In the genomic region with DNA sequence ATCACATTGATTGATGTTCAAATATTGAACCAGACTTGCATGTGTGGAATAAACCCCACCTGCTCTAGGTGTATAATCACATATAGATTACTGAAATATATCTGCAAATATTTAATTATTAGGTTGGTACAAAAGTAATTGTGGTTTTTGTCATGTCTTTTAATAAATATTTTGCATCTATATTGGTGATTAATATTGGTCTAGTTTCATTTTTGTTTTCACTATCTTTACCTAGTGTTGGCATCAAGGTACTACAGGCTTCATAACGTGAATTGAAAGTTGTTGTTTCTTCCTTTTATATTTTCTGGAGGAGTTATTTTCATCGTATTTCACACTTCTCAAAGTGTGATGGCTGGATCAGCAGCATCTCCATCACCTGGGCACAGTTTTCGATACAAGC, we compare ENCODE assay signal across 24 cellular contexts.
"Had no signal": no experiment of that assay in that cellular context is flagged by ENCODE, and none has a peak within 500 bp of the region (broad histone marks: within the 10 kb centered on the region; RNA-seq: fewer than 3 reads in every experiment).

No MANE protein-coding gene starts in this region.

- FAIRE-seq: colon, endothelial cell of umbilical vein, frontal cortex had no signal

- H3K36me3 ChIP-seq: cardiac muscle cell, heart right ventricle, left lung, lower lobe of right lung, sigmoid colon, stomach, thoracic aorta, transverse colon had no signal

- ATAC-seq: effector memory CD8-positive, alpha-beta T cell; heart right ventricle; left lung; lower lobe of right lung; psoas muscle had no signal

- H3K27me3 ChIP-seq: cardiac muscle cell, left lung, sigmoid colon, stomach, transverse colon had no signal

- H3K9ac ChIP-seq: parathyroid adenoma had no signal

- H3K9me3 Mint-ChIP-seq: dendritic cell treated with granulocyte-macrophage colony-stimulating factor and Interleukin-4, amounts not matched to agents 40 ng/mL and 50 ng/mL, for 4 days had no signal

- H3K4me3 Mint-ChIP-seq: dendritic cell treated with granulocyte-macrophage colony-stimulating factor and Interleukin-4, amounts not matched to agents 40 ng/mL and 50 ng/mL, for 4 days; effector memory CD8-positive, alpha-beta T cell; memory B cell; naive B cell had no signal

- DNase-seq: effector memory CD8-positive, alpha-beta T cell; erythroblast; heart right ventricle; islet precursor cell; left lung; lower lobe of right lung; naive B cell; psoas muscle; sigmoid colon; stimulated activated CD4-positive, alpha-beta T cell treated with anti-CD3 and anti-CD28 coated beads, Interleukin-2, amount 100 ng/mL, for 24 hours; stimulated activated CD4-positive, alpha-beta T cell treated with anti-CD3 and anti-CD28 coated beads, Interleukin-4, amount 100 ng/mL, for 4 hours; stimulated activated naive CD4-positive, alpha-beta T cell; stomach; substantia nigra; transverse colon had no signal

- H3K4me3 ChIP-seq: cardiac muscle cell, heart right ventricle, left lung, lower lobe of right lung, psoas muscle, sigmoid colon, skin epidermis, stomach, thoracic aorta, transverse colon had no signal

- H3K27ac ChIP-seq: cardiac muscle cell, heart right ventricle, left lung, lower lobe of right lung, parathyroid adenoma, psoas muscle, sigmoid colon, skin epidermis, stomach, thoracic aorta, transverse colon had no signal

- H3K4me1 ChIP-seq: heart right ventricle, left lung, lower lobe of right lung, parathyroid adenoma, psoas muscle, sigmoid colon, stomach, transverse colon had no signal

- H3K27me3 Mint-ChIP-seq: dendritic cell treated with granulocyte-macrophage colony-stimulating factor and Interleukin-4, amounts not matched to agents 40 ng/mL and 50 ng/mL, for 4 days; effector memory CD8-positive, alpha-beta T cell; memory B cell; naive B cell had no signal

- H3K4me1 Mint-ChIP-seq: memory B cell, naive B cell had no signal

- H3K27ac Mint-ChIP-seq: dendritic cell treated with granulocyte-macrophage colony-stimulating factor and Interleukin-4, amounts not matched to agents 40 ng/mL and 50 ng/mL, for 4 days; effector memory CD8-positive, alpha-beta T cell; memory B cell; naive B cell had no signal

- H3K9me3 ChIP-seq: heart right ventricle, left lung, lower lobe of right lung, psoas muscle, sigmoid colon, stomach, thoracic aorta, transverse colon had no signal

- H3K36me3 Mint-ChIP-seq: memory B cell, naive B cell had no signal
